Comparison of ENCODE assay signal across 8 cellular contexts in genomic region chr14:34875031-34875922, GRCh38. TPM values are rescaled to one million over a fixed set of nuclear protein-coding genes. Genes with fewer than 3 reads are reported as not detected.
DNase-seq lines count a peak whose midpoint lies in the region; ATAC-seq and TF ChIP-seq lines count a peak whose summit lies in the region.

BAZ1A (minus strand) TSS chr14:34875360; CDS start chr14:34874604, 756 bp downstream.

- H3K4me1 Mint-ChIP-seq in activated CD4-positive, alpha-beta T cell treated with anti-CD3 and anti-CD28 coated beads, Interleukin-2, amount 10 ng/mL, durations not matched to agents 7 days and 5 days, result peaks cover 34% of the 10 kb centered on the region

- CTCF ChIA-PET in activated CD4-positive, alpha-beta T cell treated with anti-CD3 and anti-CD28 coated beads, Interleukin-2, amount 10 ng/mL, durations not matched to agents 7 days and 5 days (lab: Charles Lee), result interaction anchor here (1.0 kb wide), 1 partner anchor 555 kb away, joined by 3 read pairs; no protein-coding TSS in a partner anchor

- H3K9me3 ChIP-seq in ectodermal cell (ENCODE audit: control insufficient read depth, low read length) (no peaks in the 10 kb centered on the region), right lobe of liver (no peaks in the 10 kb centered on the region)

- WGBS in ectodermal cell, 2 experiments, result 0% methylated on average over 45 to 46 of the region's 46 CpGs
- under 1% methylated on average over 16 of the region's 46 CpGs for WGBS in right lobe of liver (ENCODE audit: insufficient coverage, low coverage, low lambda C conversion rate, missing lambda C conversion rate)

- H3K4me3 ChIP-seq in ectodermal cell (ENCODE audit: insufficient read depth, low read depth, low read length) (peak within 1 kb of the TSS; percentile 68), right lobe of liver (peak within 1 kb of the TSS; percentile 84 to 89 (median 87))

- no peaks in the 10 kb centered on the region for H3K9me3 Mint-ChIP-seq in activated CD4-positive, alpha-beta T cell treated with anti-CD3 and anti-CD28 coated beads, Interleukin-2, amount 10 ng/mL, durations not matched to agents 7 days and 5 days

- no peaks in the 10 kb centered on the region for H3K27me3 Mint-ChIP-seq in activated CD4-positive, alpha-beta T cell treated with anti-CD3 and anti-CD28 coated beads, Interleukin-2, amount 10 ng/mL, durations not matched to agents 7 days and 5 days

- peaks cover 20% of the 10 kb centered on the region for H3K36me3 Mint-ChIP-seq in activated CD4-positive, alpha-beta T cell treated with anti-CD3 and anti-CD28 coated beads, Interleukin-2, amount 10 ng/mL, durations not matched to agents 7 days and 5 days (ENCODE audit: low read depth)

- intact Hi-C loops in right lobe of liver (cut with DNase I), result no loop called here

- TF ChIP-seq POLR2A in right lobe of liver (IDR thresholded peaks at IDR 0.05), result peak; percentile 93

- H3K27ac Mint-ChIP-seq in activated CD4-positive, alpha-beta T cell treated with anti-CD3 and anti-CD28 coated beads, Interleukin-2, amount 10 ng/mL, durations not matched to agents 7 days and 5 days, result peak within 1 kb of the TSS; percentile 100

- DNase-seq in NCI-H526 treated with DMSO at 0.1 percent for 48 hours (lab: John Stamatoyannopoulos, UW), result peak; percentile 94
- peak; percentile 51 for DNase-seq in activated CD4-positive, alpha-beta T cell treated with anti-CD3 and anti-CD28 coated beads, Interleukin-2, amount 10 ng/mL, durations not matched to agents 7 days and 5 days
- peak; percentile 74 to 78 (median 77) for DNase-seq in right lobe of liver
- DNase-seq in stimulated activated CD4-positive, alpha-beta T cell treated with anti-CD3 and anti-CD28 coated beads, Interleukin-4, amount 100 ng/mL, for 4 hours, result peak; percentile 31 to 42

- ATAC-seq in GM19351 (IDR thresholded peaks at IDR 0.05; ENCODE audit: unreplicated experiment) (peak; percentile 29), HG03520 (IDR thresholded peaks at IDR 0.05; ENCODE audit: unreplicated experiment) (peak; percentile 21), right lobe of liver (peak; percentile 66 to 82 (median 78))

- peak; percentile 0; the same call in 1 of the 2 replicates for TF ChIP-seq CTCF in C4-2B (conservative IDR thresholded peaks at IDR 0.05)
- peak in 3 of 4 donors; percentile 11 to 19 (median 13) for TF ChIP-seq CTCF in right lobe of liver (IDR thresholded peaks at IDR 0.05)

- H3K27ac ChIP-seq in C4-2B (peak within 1 kb of the TSS; percentile 99), ectodermal cell (ENCODE audit: insufficient read depth, low read depth, low read length, poor library complexity, severe bottlenecking) (peak within 1 kb of the TSS; percentile 44), right lobe of liver (peak within 1 kb of the TSS; percentile 96 to 99 (median 97))

- POLR2A ChIA-PET in activated CD4-positive, alpha-beta T cell treated with anti-CD3 and anti-CD28 coated beads, Interleukin-2, amount 10 ng/mL, durations not matched to agents 7 days and 5 days (lab: Charles Lee), result interaction anchor here (1.1 to 1.2 kb wide), 2 partner anchors 107 to 171 kb away, joined by 3 to 8 read pairs; partner anchors contain the start of genes FAM177A1 and SRP54

- H3K4me3 Mint-ChIP-seq in activated CD4-positive, alpha-beta T cell treated with anti-CD3 and anti-CD28 coated beads, Interleukin-2, amount 10 ng/mL, durations not matched to agents 7 days and 5 days, result peak within 1 kb of the TSS; percentile 100

- H3K36me3 ChIP-seq in ectodermal cell (ENCODE audit: control insufficient read depth, insufficient read depth, low read length) (no peaks in the 10 kb centered on the region), right lobe of liver (no peaks in the 10 kb centered on the region)

- H3K27me3 ChIP-seq in ectodermal cell (ENCODE audit: control insufficient read depth, insufficient read depth, low read length, poor library complexity, severe bottlenecking) (peaks cover 36% of the 10 kb centered on the region), right lobe of liver (no peaks in the 10 kb centered on the region)

- H3K4me1 ChIP-seq in ectodermal cell (ENCODE audit: control insufficient read depth, insufficient read depth, low read length) (no peaks in the 10 kb centered on the region), right lobe of liver (peaks cover 0 to 22% (median under 1%) of the 10 kb centered on the region in 4 donors)

RNA-seq across cellular contexts. Expression of gene BAZ1A, which starts in this region (rescaled TPM):
- total RNA-seq in activated CD4-positive, alpha-beta T cell treated with anti-CD3 and anti-CD28 coated beads, Interleukin-2, amount 10 ng/mL, durations not matched to agents 7 days and 5 days, result 10 to 100 TPM; 50.4 to 69.4 TPM
- polyA plus RNA-seq in ectodermal cell (2013, experiment 1 of 4), result 14.5 TPM
- polyA plus RNA-seq in ectodermal cell (2013, experiment 2 of 4), result 16.2 TPM
- 14.5 TPM for polyA plus RNA-seq in ectodermal cell (2013, experiment 3 of 4)
- 18.9 TPM for polyA plus RNA-seq in ectodermal cell (2013, experiment 4 of 4)
- 10 to 100 TPM in 5 of 6 experiments, 1 to 10 TPM in 1; 6.6 to 19.4 (median 14.3) TPM for total RNA-seq in right lobe of liver

Comparison
In these comparisons a context has a peak if more than half of its experiments do, and no peak if none do; other contexts are left out.
1. Peak in every context shown above with its lines: DNase-seq, ATAC-seq, H3K4me3 ChIP-seq and H3K27ac ChIP-seq.
2. H3K27ac ChIP-seq: peak in every context shown above with its lines; median percentile 99 in C4-2B; 97 in right lobe of liver; 44 in ectodermal cell.
3. ATAC-seq: peak in every context shown above with its lines; median percentile 78 in right lobe of liver; 29 in GM19351; 21 in HG03520.
4. DNase-seq: peak in every context shown above with its lines; median percentile 94 in NCI-H526 treated with DMSO at 0.1 percent for 48 hours; 77 in right lobe of liver; 51 in activated CD4-positive, alpha-beta T cell treated with anti-CD3 and anti-CD28 coated beads, Interleukin-2, amount 10 ng/mL, durations not matched to agents 7 days and 5 days; 36 in stimulated activated CD4-positive, alpha-beta T cell treated with anti-CD3 and anti-CD28 coated beads, Interleukin-4, amount 100 ng/mL, for 4 hours.